18 cellular contexts compared by ENCODE assay signal in genomic region chr15:68989876-68990754, GRCh38. TPM values are rescaled to one million over a fixed set of nuclear protein-coding genes. Genes with fewer than 3 reads are reported as not detected.
"Had no signal": no experiment of that assay in that cellular context is flagged by ENCODE, and none has a peak within 500 bp of the region (broad histone marks: within the 10 kb centered on the region; RNA-seq: fewer than 3 reads in every experiment).

No MANE protein-coding gene starts in this region.

- H3K4me3 ChIP-seq: body of pancreas, psoas muscle, right lobe of liver, smooth muscle cell, upper lobe of left lung had no signal

- H3K36me3 ChIP-seq: right lobe of liver, upper lobe of left lung had no signal

- FAIRE-seq: kidney had no signal

- H3K27me3 ChIP-seq: body of pancreas, right lobe of liver, upper lobe of left lung had no signal

- H3K27ac ChIP-seq: body of pancreas, epithelial cell of prostate, psoas muscle, right lobe of liver, upper lobe of left lung had no signal

- ATAC-seq: activated CD8-positive, alpha-beta T cell treated with anti-CD3 and anti-CD28 coated beads for 36 hours; activated T-cell treated with anti-CD3 and anti-CD28 coated beads, Interleukin-2, amount 50 U/mL, for 4 hours; body of pancreas; effector memory CD8-positive, alpha-beta T cell; psoas muscle; right lobe of liver; T-helper 17 cell had no signal

- DNase-seq: activated CD4-positive, alpha-beta T cell treated with anti-CD3 and anti-CD28 coated beads for 4 hours; activated CD8-positive, alpha-beta T cell treated with anti-CD3 and anti-CD28 coated beads for 36 hours; activated gamma-delta T cell; activated naive CD8-positive, alpha-beta T cell treated with anti-CD3 and anti-CD28 coated beads for 36 hours; activated T-cell treated with anti-CD3 and anti-CD28 coated beads, Interleukin-2, amount 50 U/mL, for 4 hours; body of pancreas; cerebellar nuclear complex; effector memory CD8-positive, alpha-beta T cell; kidney; psoas muscle; right lobe of liver; stimulated activated CD4-positive, alpha-beta T cell treated with anti-CD3 and anti-CD28 coated beads, Interleukin-4, amount 100 ng/mL, for 4 hours; stimulated activated CD8-positive, alpha-beta memory T cell treated with anti-CD3 and anti-CD28 coated beads, Interleukin-4, amount 100 ng/mL, for 48 hours; T-helper 17 cell; upper lobe of left lung had no signal

- H3K9me3 ChIP-seq: body of pancreas, psoas muscle, right lobe of liver, upper lobe of left lung had no signal

- H3K4me1 ChIP-seq: body of pancreas, psoas muscle, right lobe of liver had no signal

RNA-seq across cellular contexts. Expression of gene NOX5, which starts 24.4 kb away (rescaled TPM):
- total RNA-seq: activated CD8-positive, alpha-beta T cell treated with anti-CD3 and anti-CD28 coated beads for 36 hours; activated naive CD8-positive, alpha-beta T cell treated with anti-CD3 and anti-CD28 coated beads for 36 hours; activated T-cell treated with anti-CD3 and anti-CD28 coated beads, Interleukin-2, amount 50 U/mL, for 4 hours; T-helper 17 cell; temporal lobe had no signal

RNA-seq across cellular contexts. Expression of gene SPESP1, which starts 59.8 kb away (rescaled TPM):
- total RNA-seq: smooth muscle cell, T-helper 17 cell had no signal
- polyA plus RNA-seq: smooth muscle cell had no signal
